Comparison of ENCODE assay signal across 16 cellular contexts in genomic region chr10:4141471-4141870, GRCh38.
A peak's percentile ranks its signal among the peaks of the same experiment; 100 is the strongest.
DNase-seq lines count a peak whose midpoint lies in the region; ATAC-seq, FAIRE-seq and TF ChIP-seq lines count a peak whose summit lies in the region.
"Had no signal": no experiment of that assay in that cellular context is flagged by ENCODE, and none has a peak within 500 bp of the region (broad histone marks: within the 10 kb centered on the region; RNA-seq: fewer than 3 reads in every experiment).

No MANE protein-coding gene starts in this region.

- H3K36me3 ChIP-seq in brain microvascular endothelial cell (replicated peaks) = no peaks in the 10 kb centered on the region
- H3K36me3 ChIP-seq: colonic mucosa, suprapubic skin had no signal

- ATAC-seq in left colon = peak; percentile 29
- ATAC-seq in GM18502 (IDR thresholded peaks at IDR 0.05; ENCODE audit: poor library complexity, unreplicated experiment) = no peak
- ATAC-seq: PC-3 had no signal

- in situ Hi-C loops in brain microvascular endothelial cell (cut with HindIII; ENCODE audit: low pct_ligation_motif_present, low sequenced_read_pairs) = no loop called here

- no peak for TF ChIP-seq CTCF in LNCaP clone FGC (IDR thresholded peaks at IDR 0.05; ENCODE audit: control insufficient read depth, extremely low read depth, insufficient read depth)
- TF ChIP-seq CTCF in brain microvascular endothelial cell (IDR thresholded peaks at IDR 0.05; ENCODE audit: low read depth, low read length, missing control alignments) = no peak
- TF ChIP-seq CTCF in glutamatergic neuron (IDR thresholded peaks at IDR 0.05; ENCODE audit: partially characterized antibody, unreplicated experiment) = no peak

- H3K4me3 ChIP-seq in LNCaP clone FGC (ENCODE audit: low read depth, low read length) (no peak overlapping the region), brain microvascular endothelial cell (ENCODE audit: low read depth, low read length) (no peak overlapping the region)
- H3K4me3 ChIP-seq: colonic mucosa, suprapubic skin had no signal

- intact Hi-C loops in left colon (cut with DNase I, micrococcal nuclease) = no loop called here

- peaks cover 11% of the 10 kb centered on the region for H3K36me3 Mint-ChIP-seq in glutamatergic neuron (ENCODE audit: unreplicated experiment)

- no peak for FAIRE-seq in H54 (lab: Jason Lieb, UNC)
- FAIRE-seq: frontal cortex had no signal

- H3K27ac ChIP-seq in brain microvascular endothelial cell = no peak overlapping the region
- H3K27ac ChIP-seq: colonic mucosa, suprapubic skin had no signal

- peaks cover 2% of the 10 kb centered on the region for H3K9me3 Mint-ChIP-seq in glutamatergic neuron (ENCODE audit: unreplicated experiment)

- H3K27me3 Mint-ChIP-seq in glutamatergic neuron (ENCODE audit: unreplicated experiment) = peaks cover 3% of the 10 kb centered on the region
- H3K27me3 Mint-ChIP-seq: CD4-positive, alpha-beta memory T cell had no signal

- peaks cover 4% of the 10 kb centered on the region for H3K4me1 Mint-ChIP-seq in glutamatergic neuron (ENCODE audit: low read depth, unreplicated experiment)

- no peak for TF ChIP-seq POLR2A in H54 (IDR thresholded peaks at IDR 0.05; ENCODE audit: low read depth, low read length)

- H3K27me3 ChIP-seq in brain microvascular endothelial cell (replicated peaks) = no peaks in the 10 kb centered on the region
- H3K27me3 ChIP-seq: colonic mucosa, suprapubic skin had no signal

- DNase-seq in EH (ENCODE audit: low read depth) (peak; percentile 53), LNCaP clone FGC (ENCODE audit: low read depth) (peak; percentile 10), brain microvascular endothelial cell (peak; percentile 22), left colon (no peak), NCI-H1092 (lab: John Stamatoyannopoulos, UW) (no peak), H54 (ENCODE audit: insufficient read length, low spot score) (no peak), glutamatergic neuron (no peak)
- DNase-seq: activated effector memory CD4-positive, alpha-beta T cell treated with anti-CD3 and anti-CD28 coated beads, Interleukin-2, amount 50 U/mL, for 16 hours; CD4-positive, alpha-beta memory T cell; colonic mucosa; kidney glomerular epithelial cell; PC-3 had no signal

- no peak overlapping the region for H3K4me3 Mint-ChIP-seq in glutamatergic neuron (ENCODE audit: unreplicated experiment)
- H3K4me3 Mint-ChIP-seq: CD4-positive, alpha-beta memory T cell; T-helper 1 cell treated with Interleukin-12 subunit alpha and Interleukin-12 subunit beta and Interleukin-4 antibody, amounts not matched to agents 30 μg/mL and 1 μg/mL, for 36 hours had no signal

- H3K27ac Mint-ChIP-seq in glutamatergic neuron (ENCODE audit: unreplicated experiment) = no peak overlapping the region
- H3K27ac Mint-ChIP-seq: T-helper 1 cell treated with Interleukin-12 subunit alpha and Interleukin-12 subunit beta and Interleukin-4 antibody, amounts not matched to agents 30 μg/mL and 1 μg/mL, for 36 hours had no signal

Comparison
In these comparisons a context has a peak if more than half of its experiments do, and no peak if none do; other contexts are left out.
1. DNase-seq: peak in EH (single experiment), LNCaP clone FGC (single experiment) and brain microvascular endothelial cell (single experiment); none in left colon (0 of 2), NCI-H1092 (single experiment), H54 (single experiment) and glutamatergic neuron (single experiment).